Comparison of ENCODE assay signal across 8 cellular contexts in genomic region chr10:69801434-69802315, GRCh38. TPM values are rescaled to one million over a fixed set of nuclear protein-coding genes. Genes with fewer than 3 reads are reported as not detected.
DNase-seq lines count a peak whose midpoint lies in the region; ATAC-seq and TF ChIP-seq lines count a peak whose summit lies in the region.

Gene COL13A1 (plus strand): TSS chr10:69801906. CDS start chr10:69802424, 518 bp downstream.

- peak within 1 kb of the TSS in 2 of 4 donors; percentile 4 to 25 for H3K27ac ChIP-seq in Peyer's patch

- H3K27me3 Mint-ChIP-seq in T-helper 2 cell treated with Interferon-gamma antibody and Interleukin-4, amounts not matched to agents 5 μg/mL and 100 μg/mL, for 36 hours (ENCODE audit: low read depth), result peaks cover 68% of the 10 kb centered on the region

- H3K4me3 ChIP-seq in Peyer's patch (peak within 1 kb of the TSS; percentile 27 to 54 (median 34)), mucosa of descending colon (peak within 1 kb of the TSS; percentile 14)

- H3K27ac Mint-ChIP-seq in T-helper 2 cell treated with Interferon-gamma antibody and Interleukin-4, amounts not matched to agents 5 μg/mL and 100 μg/mL, for 36 hours, result no peak within 1 kb of the TSS

- peaks cover 2% of the 10 kb centered on the region for H3K9me3 Mint-ChIP-seq in T-helper 2 cell treated with Interferon-gamma antibody and Interleukin-4, amounts not matched to agents 5 μg/mL and 100 μg/mL, for 36 hours

- H3K27me3 ChIP-seq in Peyer's patch, result peaks cover 0 to 12% of the 10 kb centered on the region in 2 donors

- intact Hi-C loops in mucosa of descending colon (cut with DNase I, micrococcal nuclease), result loop anchor here in 1 of 2 donors (5.0 kb wide), 1 partner anchor 111 kb away; no protein-coding TSS in a partner anchor

- TF ChIP-seq CTCF in Peyer's patch (IDR thresholded peaks at IDR 0.05) (no peak), mucosa of descending colon (IDR thresholded peaks at IDR 0.05) (no peak)

- ATAC-seq in mucosa of descending colon (peak; percentile 32), HG02938 (IDR thresholded peaks at IDR 0.05; ENCODE audit: unreplicated experiment) (no peak)

- H3K4me1 ChIP-seq in Peyer's patch (peaks cover 0 to 31% (median 0%) of the 10 kb centered on the region in 4 donors), mucosa of descending colon (ENCODE audit: low read depth) (peaks cover 18% of the 10 kb centered on the region)

- H3K4me1 Mint-ChIP-seq in T-helper 2 cell treated with Interferon-gamma antibody and Interleukin-4, amounts not matched to agents 5 μg/mL and 100 μg/mL, for 36 hours (ENCODE audit: low read depth), result peaks cover 2% of the 10 kb centered on the region

- no peaks in the 10 kb centered on the region for H3K36me3 Mint-ChIP-seq in T-helper 2 cell treated with Interferon-gamma antibody and Interleukin-4, amounts not matched to agents 5 μg/mL and 100 μg/mL, for 36 hours (ENCODE audit: low read depth)

- H3K9me3 ChIP-seq in Peyer's patch, result no peaks in the 10 kb centered on the region
- H3K9me3 ChIP-seq in mucosa of descending colon, result no peaks in the 10 kb centered on the region

- peak within 1 kb of the TSS; percentile 2 for H3K4me3 Mint-ChIP-seq in T-helper 2 cell treated with Interferon-gamma antibody and Interleukin-4, amounts not matched to agents 5 μg/mL and 100 μg/mL, for 36 hours

- no peak for DNase-seq in T-helper 2 cell treated with Interferon-gamma antibody and Interleukin-4, amounts not matched to agents 5 μg/mL and 100 μg/mL, for 36 hours (ENCODE audit: low spot score)
- DNase-seq in T-helper 2 cell (no peak), Peyer's patch (no peak), epidermal melanocyte (ENCODE audit: insufficient read length, low spot score) (peak; percentile 29), mucosa of descending colon (peak in 2 of 3 donors; percentile 21 to 44), NCI-H774 (lab: John Stamatoyannopoulos, UW) (no peak), foreskin melanocyte (no peak)

- no peaks in the 10 kb centered on the region for H3K36me3 ChIP-seq in Peyer's patch
- H3K36me3 ChIP-seq in mucosa of descending colon (ENCODE audit: low read depth), result no peaks in the 10 kb centered on the region

- no peak for TF ChIP-seq POLR2A in Peyer's patch (IDR thresholded peaks at IDR 0.05)

RNA-seq across cellular contexts. Expression of gene COL13A1, which starts in this region (rescaled TPM):
- total RNA-seq in Peyer's patch (1 to 10 TPM in 2 of 4 donors, under 1 TPM in 1, not detected in 1; 0.94 to 6.6 (median 3.9) TPM), mucosa of descending colon (1 to 10 TPM; 1.0 to 2.3 (median 1.0) TPM)

Comparison
In these comparisons a context has a peak if more than half of its experiments do, and no peak if none do; other contexts are left out.
1. DNase-seq: peak in epidermal melanocyte (single experiment) and mucosa of descending colon (2 of 3); none in T-helper 2 cell treated with Interferon-gamma antibody and Interleukin-4, amounts not matched to agents 5 μg/mL and 100 μg/mL, for 36 hours (single experiment), T-helper 2 cell (0 of 5), Peyer's patch (0 of 3), NCI-H774 (single experiment) and foreskin melanocyte (single experiment).